In genomic region chr4:84477738-84478137, GRCh38 we compare ENCODE assay signal across 11 cellular contexts. TPM values are rescaled to one million over a fixed set of nuclear protein-coding genes. Genes with fewer than 3 reads are reported as not detected.
"Had no signal": no experiment of that assay in that cellular context is flagged by ENCODE, and none has a peak within 500 bp of the region (broad histone marks: within the 10 kb centered on the region; RNA-seq: fewer than 3 reads in every experiment).

No MANE protein-coding gene starts in this region.

- H2AFZ ChIP-seq: GM23338 had no signal

- H3K9ac ChIP-seq: KMS-11 had no signal

- DNase-seq: H9, HCEC 1CT, HFFc6, IMR-90, Karpas-422, KBM-7 had no signal

- ATAC-seq: GM23338 had no signal

- H3K4me2 ChIP-seq: GM23338, KMS-11 had no signal

- H3K4me3 ChIP-seq: GM23338 had no signal

- FAIRE-seq: H1, H54 had no signal

- H3K27ac ChIP-seq: HL-60, KMS-11 had no signal

RNA-seq across cellular contexts. Expression of gene NKX6-1, which starts 21.4 kb away (rescaled TPM):
- total RNA-seq: HFFc6 had no signal
- polyA plus RNA-seq: GM23338 had no signal
